ENCODE assay signal across 10 cellular contexts in the genomic region with DNA sequence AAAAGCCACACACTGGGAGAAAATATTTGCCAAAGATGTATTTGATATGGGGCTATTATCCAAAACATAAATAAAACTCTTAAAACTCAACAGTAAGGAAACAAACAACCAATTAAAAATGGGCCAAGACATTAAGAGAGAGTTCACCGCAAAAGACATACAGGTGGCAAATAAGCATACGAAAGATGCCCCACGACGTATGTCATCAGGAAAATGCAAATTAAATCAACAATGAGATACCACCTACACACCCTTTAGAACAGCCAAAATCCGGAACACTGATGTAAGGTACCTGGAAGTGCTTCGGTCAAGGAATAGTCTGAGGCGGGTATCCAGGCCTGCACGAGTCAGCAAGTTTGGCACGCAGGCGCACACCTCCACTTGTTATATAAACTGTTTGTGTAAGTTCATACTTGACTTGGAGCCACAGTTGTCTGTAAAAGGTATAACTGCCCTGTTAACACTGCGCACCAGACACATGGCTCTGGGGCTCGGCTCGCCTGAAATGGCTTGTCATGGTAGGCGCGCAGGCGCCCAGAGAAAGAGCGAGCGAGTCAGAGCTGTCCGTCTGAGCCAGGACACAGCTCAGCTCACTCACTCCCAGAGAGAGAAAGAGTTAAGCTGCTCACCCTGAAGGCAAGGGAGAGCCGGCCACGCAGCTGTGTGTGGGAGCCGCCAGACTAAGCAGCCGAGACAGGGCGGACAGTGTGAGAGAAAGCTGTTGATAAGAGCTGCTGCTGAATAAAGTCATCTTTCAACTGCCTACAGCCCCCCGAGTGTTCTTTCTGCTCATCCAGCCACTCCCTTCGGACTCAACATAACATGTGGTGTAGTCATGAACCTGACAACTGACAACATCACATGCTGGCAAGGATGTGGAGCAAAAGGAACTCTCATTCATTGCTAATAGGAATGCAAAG.
A peak's percentile ranks its signal among the peaks of the same experiment; 100 is the strongest.
DNase-seq lines count a peak whose midpoint lies in the region; ATAC-seq and TF ChIP-seq lines count a peak whose summit lies in the region.
"Had no signal": no experiment of that assay in that cellular context is flagged by ENCODE, and none has a peak within 500 bp of the region (broad histone marks: within the 10 kb centered on the region; RNA-seq: fewer than 3 reads in every experiment).

No MANE protein-coding gene starts in this region.

- H2AFZ ChIP-seq in GM23338 (peak overlapping the region; percentile 92), hepatocyte (peak overlapping the region; percentile 22)

- H3K36me3 ChIP-seq in GM23338 (ENCODE audit: insufficient read depth) (no peaks in the 10 kb centered on the region), ascending aorta (no peaks in the 10 kb centered on the region), hepatocyte (replicated peaks; ENCODE audit: insufficient read depth, low read depth) (no peaks in the 10 kb centered on the region), gastrocnemius medialis (no peaks in the 10 kb centered on the region)

- H3K4me3 ChIP-seq in GM23338 (no peak overlapping the region), ascending aorta (peak overlapping the region; percentile 18 to 52), hepatocyte (no peak overlapping the region), gastrocnemius medialis (peak overlapping the region; percentile 6 to 49 (median 38))

- no peak for DNase-seq in GM23338 (ENCODE audit: low spot score)
- DNase-seq in ascending aorta (ENCODE audit: low spot score in 2 of 2): peak in 1 of 2 donors; percentile 82
- peak; percentile 46 for DNase-seq in hepatocyte (ENCODE audit: low spot score)
- peak; percentile 71 to 84 for DNase-seq in gastrocnemius medialis
- no peak for DNase-seq in activated T-cell treated with anti-CD3 and anti-CD28 coated beads, Interleukin-2, amount 50 U/mL, for 4 hours
- DNase-seq in NCI-H1930 (lab: John Stamatoyannopoulos, UW): no peak
- no peak for DNase-seq in DMS 273 (lab: John Stamatoyannopoulos, UW; ENCODE audit: unreplicated experiment)
- DNase-seq: activated naive CD4-positive, alpha-beta T cell had no signal

- no peak for TF ChIP-seq CTCF in GM23338 (conservative IDR thresholded peaks at IDR 0.05; ENCODE audit: low read depth in 2 of 2)
- no peak for TF ChIP-seq CTCF in ascending aorta (IDR thresholded peaks at IDR 0.05)
- no peak for TF ChIP-seq CTCF in hepatocyte (IDR thresholded peaks at IDR 0.05; ENCODE audit: poor library complexity)
- TF ChIP-seq CTCF in gastrocnemius medialis (IDR thresholded peaks at IDR 0.05 in 4 of 5, conservative IDR thresholded peaks at IDR 0.05 in 1 of 5): no peak

- no peak overlapping the region for H3K4me3 Mint-ChIP-seq in GM23338
- no peak overlapping the region for H3K4me3 Mint-ChIP-seq in activated T-cell treated with anti-CD3 and anti-CD28 coated beads, Interleukin-2, amount 50 U/mL, for 4 hours

- intact Hi-C loops in ascending aorta (cut with DNase I): no loop called here
- intact Hi-C loops in gastrocnemius medialis (cut with DNase I; ENCODE audit: low total_unique reads): loop anchor here (2.0 kb wide), 1 partner anchor 21 kb away; no protein-coding TSS in a partner anchor

- no peaks in the 10 kb centered on the region for H3K27me3 ChIP-seq in GM23338 (ENCODE audit: insufficient read depth)
- H3K27me3 ChIP-seq in ascending aorta: no peaks in the 10 kb centered on the region
- H3K27me3 ChIP-seq in hepatocyte: no peaks in the 10 kb centered on the region
- no peaks in the 10 kb centered on the region for H3K27me3 ChIP-seq in gastrocnemius medialis

- H3K4me1 ChIP-seq in GM23338 (ENCODE audit: insufficient read depth) (peaks cover 4% of the 10 kb centered on the region; the same call in 1 of the 2 replicates), ascending aorta (peaks cover 0 to 4% of the 10 kb centered on the region in 2 donors), hepatocyte (ENCODE audit: insufficient read depth) (no peaks in the 10 kb centered on the region), gastrocnemius medialis (peaks cover 12 to 32% of the 10 kb centered on the region in 2 donors)

- no peak overlapping the region for H3K27ac ChIP-seq in GM23338 (ENCODE audit: low read depth)
- peak overlapping the region; percentile 74 to 75 for H3K27ac ChIP-seq in ascending aorta
- peak overlapping the region; percentile 69 for H3K27ac ChIP-seq in hepatocyte
- peak overlapping the region; percentile 86 to 93 (median 89) for H3K27ac ChIP-seq in gastrocnemius medialis
- H3K27ac ChIP-seq: KMS-11 had no signal

- H3K9me3 Mint-ChIP-seq in GM23338: no peaks in the 10 kb centered on the region
- no peaks in the 10 kb centered on the region for H3K9me3 Mint-ChIP-seq in activated T-cell treated with anti-CD3 and anti-CD28 coated beads, Interleukin-2, amount 50 U/mL, for 4 hours

- H3K79me2 ChIP-seq in GM23338 (replicated peaks; ENCODE audit: insufficient read depth) (no peaks in the 10 kb centered on the region), hepatocyte (no peaks in the 10 kb centered on the region)

- H3K27ac Mint-ChIP-seq in GM23338: peak overlapping the region; percentile 93

- no peaks in the 10 kb centered on the region for H3K36me3 Mint-ChIP-seq in GM23338 (ENCODE audit: low read depth)
- no peaks in the 10 kb centered on the region for H3K36me3 Mint-ChIP-seq in activated T-cell treated with anti-CD3 and anti-CD28 coated beads, Interleukin-2, amount 50 U/mL, for 4 hours (ENCODE audit: insufficient read depth)

- no peaks in the 10 kb centered on the region for H4K20me1 ChIP-seq in GM23338 (replicated peaks; ENCODE audit: insufficient read depth)
- H4K20me1 ChIP-seq in hepatocyte (ENCODE audit: insufficient read depth, poor library complexity, severe bottlenecking): no peaks in the 10 kb centered on the region

- in situ Hi-C loops in gastrocnemius medialis (cut with MboI; ENCODE audit: low sequenced_read_pairs in 4 of 4): no loop called here

- WGBS in hepatocyte (ENCODE audit: low lambda C conversion rate, missing lambda C conversion rate): 61% methylated on average over 26 of the region's 26 CpGs

- H3K4me2 ChIP-seq in GM23338 (peak overlapping the region; percentile 14; the same call in 1 of the 2 replicates), hepatocyte (peak overlapping the region; percentile 69)
- H3K4me2 ChIP-seq: KMS-11 had no signal

- H3F3A ChIP-seq in GM23338 (replicated peaks; ENCODE audit: low read depth): no peaks in the 10 kb centered on the region

- peaks cover 3% of the 10 kb centered on the region for H3K27me3 Mint-ChIP-seq in GM23338 (ENCODE audit: insufficient read depth, low read depth, poor library complexity)
- peaks cover 6% of the 10 kb centered on the region for H3K27me3 Mint-ChIP-seq in activated T-cell treated with anti-CD3 and anti-CD28 coated beads, Interleukin-2, amount 50 U/mL, for 4 hours (ENCODE audit: low read depth)

- peaks cover 16% of the 10 kb centered on the region for H3K4me1 Mint-ChIP-seq in GM23338
- no peaks in the 10 kb centered on the region for H3K4me1 Mint-ChIP-seq in activated T-cell treated with anti-CD3 and anti-CD28 coated beads, Interleukin-2, amount 50 U/mL, for 4 hours (ENCODE audit: low read depth)

- peak; percentile 42 to 62 for TF ChIP-seq POLR2A in gastrocnemius medialis (IDR thresholded peaks at IDR 0.05)

- H3K9me3 ChIP-seq in ascending aorta: no peaks in the 10 kb centered on the region
- peaks cover 5% of the 10 kb centered on the region for H3K9me3 ChIP-seq in hepatocyte (ENCODE audit: low read depth)
- H3K9me3 ChIP-seq in gastrocnemius medialis: no peaks in the 10 kb centered on the region

- ATAC-seq in GM23338 (peak; percentile 47), gastrocnemius medialis (peak; percentile 80 to 81), GM19463 (IDR thresholded peaks at IDR 0.05; ENCODE audit: unreplicated experiment) (no peak)
- no peak for ATAC-seq in activated T-cell treated with anti-CD3 and anti-CD28 coated beads, Interleukin-2, amount 50 U/mL, for 4 hours

- no peaks in the 10 kb centered on the region for H3K9me2 ChIP-seq in GM23338 (ENCODE audit: insufficient read depth)
- H3K9me2 ChIP-seq in hepatocyte (replicated peaks; ENCODE audit: insufficient read depth): no peaks in the 10 kb centered on the region

TF ChIP-seq in GM23338, 12 proteins besides CTCF, POLR2A, EP300 and RAD21:
- TF ChIP-seq, protein P1, sequence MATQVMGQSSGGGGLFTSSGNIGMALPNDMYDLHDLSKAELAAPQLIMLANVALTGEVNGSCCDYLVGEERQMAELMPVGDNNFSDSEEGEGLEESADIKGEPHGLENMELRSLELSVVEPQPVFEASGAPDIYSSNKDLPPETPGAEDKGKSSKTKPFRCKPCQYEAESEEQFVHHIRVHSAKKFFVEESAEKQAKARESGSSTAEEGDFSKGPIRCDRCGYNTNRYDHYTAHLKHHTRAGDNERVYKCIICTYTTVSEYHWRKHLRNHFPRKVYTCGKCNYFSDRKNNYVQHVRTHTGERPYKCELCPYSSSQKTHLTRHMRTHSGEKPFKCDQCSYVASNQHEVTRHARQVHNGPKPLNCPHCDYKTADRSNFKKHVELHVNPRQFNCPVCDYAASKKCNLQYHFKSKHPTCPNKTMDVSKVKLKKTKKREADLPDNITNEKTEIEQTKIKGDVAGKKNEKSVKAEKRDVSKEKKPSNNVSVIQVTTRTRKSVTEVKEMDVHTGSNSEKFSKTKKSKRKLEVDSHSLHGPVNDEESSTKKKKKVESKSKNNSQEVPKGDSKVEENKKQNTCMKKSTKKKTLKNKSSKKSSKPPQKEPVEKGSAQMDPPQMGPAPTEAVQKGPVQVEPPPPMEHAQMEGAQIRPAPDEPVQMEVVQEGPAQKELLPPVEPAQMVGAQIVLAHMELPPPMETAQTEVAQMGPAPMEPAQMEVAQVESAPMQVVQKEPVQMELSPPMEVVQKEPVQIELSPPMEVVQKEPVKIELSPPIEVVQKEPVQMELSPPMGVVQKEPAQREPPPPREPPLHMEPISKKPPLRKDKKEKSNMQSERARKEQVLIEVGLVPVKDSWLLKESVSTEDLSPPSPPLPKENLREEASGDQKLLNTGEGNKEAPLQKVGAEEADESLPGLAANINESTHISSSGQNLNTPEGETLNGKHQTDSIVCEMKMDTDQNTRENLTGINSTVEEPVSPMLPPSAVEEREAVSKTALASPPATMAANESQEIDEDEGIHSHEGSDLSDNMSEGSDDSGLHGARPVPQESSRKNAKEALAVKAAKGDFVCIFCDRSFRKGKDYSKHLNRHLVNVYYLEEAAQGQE (IDR thresholded peaks at IDR 0.05; ENCODE audit: unreplicated experiment): no peak
- TF ChIP-seq EZH2 (IDR thresholded peaks at IDR 0.05; ENCODE audit: low read depth, unreplicated experiment) (no peak), JUNB (IDR thresholded peaks at IDR 0.05; ENCODE audit: unreplicated experiment) (no peak), NANOG (IDR thresholded peaks at IDR 0.05; ENCODE audit: borderline replicate concordance) (no peak), EZH2phosphoT487 (IDR thresholded peaks at IDR 0.05; ENCODE audit: unreplicated experiment) (no peak)

Comparison
In these comparisons a context has a peak if more than half of its experiments do, and no peak if none do; other contexts are left out.
1. ATAC-seq: peak in GM23338 (single experiment) and gastrocnemius medialis (2 of 2); none in GM19463 (single experiment) and activated T-cell treated with anti-CD3 and anti-CD28 coated beads, Interleukin-2, amount 50 U/mL, for 4 hours (0 of 2).
2. DNase-seq: peak in hepatocyte (single experiment) and gastrocnemius medialis (2 of 2); none in GM23338 (single experiment), activated T-cell treated with anti-CD3 and anti-CD28 coated beads, Interleukin-2, amount 50 U/mL, for 4 hours (single experiment), NCI-H1930 (0 of 2) and DMS 273 (single experiment).
3. H3K4me3 ChIP-seq: peak in ascending aorta (2 of 2) and gastrocnemius medialis (4 of 4); none in GM23338 (single experiment) and hepatocyte (single experiment).